In the genomic region with DNA sequence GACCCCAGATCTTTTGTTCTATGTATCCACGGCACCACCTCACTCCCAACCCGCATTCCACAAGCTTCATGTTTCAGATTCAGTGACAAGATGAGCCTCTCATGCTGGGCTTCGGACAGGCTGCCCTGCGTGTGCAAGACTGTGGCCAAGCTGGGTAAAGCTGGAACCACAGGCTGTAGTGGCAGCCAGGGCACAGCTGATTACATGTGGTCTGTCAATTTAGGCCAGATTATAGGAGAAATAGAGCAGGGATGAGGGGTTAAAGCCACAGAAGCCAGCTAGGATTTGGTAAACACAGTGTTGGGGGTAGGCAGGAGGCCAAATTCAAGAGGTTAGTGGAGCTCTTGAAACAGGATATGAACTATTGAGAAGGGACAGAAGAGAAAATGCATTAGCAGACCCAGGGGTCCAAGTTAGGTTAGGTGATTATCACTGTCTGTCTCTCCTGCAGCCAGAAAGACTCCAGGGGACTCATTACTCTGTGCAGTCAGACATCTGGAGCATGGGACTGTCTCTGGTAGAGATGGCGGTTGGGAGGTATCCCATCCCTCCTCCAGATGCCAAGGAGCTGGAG, we compare ENCODE assay signal across 17 cellular contexts. TPM values are rescaled to one million over a fixed set of nuclear protein-coding genes. Genes with fewer than 3 reads are reported as not detected.
DNase-seq lines count a peak whose midpoint lies in the region; ATAC-seq and TF ChIP-seq lines count a peak whose summit lies in the region.
"Had no signal": no experiment of that assay in that cellular context is flagged by ENCODE, and none has a peak within 500 bp of the region (broad histone marks: within the 10 kb centered on the region; RNA-seq: fewer than 3 reads in every experiment).

No MANE protein-coding gene starts in this region.

- peak overlapping the region; percentile 94 for H3K27ac Mint-ChIP-seq in activated naive CD4-positive, alpha-beta T cell treated with anti-CD3 and anti-CD28 coated beads, Interleukin-2, amount 50 U/mL, for 24 hours
- H3K27ac Mint-ChIP-seq in activated naive CD4-positive, alpha-beta T cell treated with anti-CD3 and anti-CD28 coated beads, Interleukin-2, amount 10 ng/mL, durations not matched to agents 7 days and 5 days: no peak overlapping the region
- peak overlapping the region; percentile 50 for H3K27ac Mint-ChIP-seq in central memory CD8-positive, alpha-beta T cell (ENCODE audit: low read depth)
- H3K27ac Mint-ChIP-seq in progenitor cell of endocrine pancreas: peak overlapping the region; percentile 17
- H3K27ac Mint-ChIP-seq: activated naive CD8-positive, alpha-beta T cell had no signal

- DNase-seq in activated naive CD4-positive, alpha-beta T cell treated with anti-CD3 and anti-CD28 coated beads, Interleukin-2, amount 10 ng/mL, durations not matched to agents 7 days and 5 days: no peak
- DNase-seq in NCI-H69 (lab: John Stamatoyannopoulos, UW): peak; percentile 94
- DNase-seq in central memory CD8-positive, alpha-beta T cell (ENCODE audit: low spot score in 2 of 2): no peak
- no peak for DNase-seq in progenitor cell of endocrine pancreas (ENCODE audit: low spot score, unreplicated experiment)
- DNase-seq in activated gamma-delta T cell (lab: John Stamatoyannopoulos, UW): no peak
- DNase-seq in GOT3 (lab: John Stamatoyannopoulos, UW): no peak
- DNase-seq: brain microvascular endothelial cell, head of caudate nucleus, NCI-H1048, NCI-H2107, NCI-H748 treated with DMSO at 0.1 percent for 48 hours, OCI-M1, SHP77, upper lobe of right lung had no signal

- H3K27me3 Mint-ChIP-seq in activated naive CD4-positive, alpha-beta T cell treated with anti-CD3 and anti-CD28 coated beads, Interleukin-2, amount 50 U/mL, for 24 hours: no peaks in the 10 kb centered on the region
- H3K27me3 Mint-ChIP-seq in activated naive CD4-positive, alpha-beta T cell treated with anti-CD3 and anti-CD28 coated beads, Interleukin-2, amount 10 ng/mL, durations not matched to agents 7 days and 5 days: no peaks in the 10 kb centered on the region
- no peaks in the 10 kb centered on the region for H3K27me3 Mint-ChIP-seq in central memory CD8-positive, alpha-beta T cell
- H3K27me3 Mint-ChIP-seq in progenitor cell of endocrine pancreas: no peaks in the 10 kb centered on the region
- H3K27me3 Mint-ChIP-seq: activated naive CD8-positive, alpha-beta T cell had no signal

- H3K4me1 Mint-ChIP-seq in activated naive CD4-positive, alpha-beta T cell treated with anti-CD3 and anti-CD28 coated beads, Interleukin-2, amount 50 U/mL, for 24 hours: no peaks in the 10 kb centered on the region
- peaks cover 4% of the 10 kb centered on the region for H3K4me1 Mint-ChIP-seq in activated naive CD4-positive, alpha-beta T cell treated with anti-CD3 and anti-CD28 coated beads, Interleukin-2, amount 10 ng/mL, durations not matched to agents 7 days and 5 days
- peaks cover 10% of the 10 kb centered on the region for H3K4me1 Mint-ChIP-seq in central memory CD8-positive, alpha-beta T cell
- H3K4me1 Mint-ChIP-seq in progenitor cell of endocrine pancreas (ENCODE audit: low read depth): no peaks in the 10 kb centered on the region

- H3K9me3 Mint-ChIP-seq in activated naive CD4-positive, alpha-beta T cell treated with anti-CD3 and anti-CD28 coated beads, Interleukin-2, amount 50 U/mL, for 24 hours: no peaks in the 10 kb centered on the region
- H3K9me3 Mint-ChIP-seq in activated naive CD4-positive, alpha-beta T cell treated with anti-CD3 and anti-CD28 coated beads, Interleukin-2, amount 10 ng/mL, durations not matched to agents 7 days and 5 days: no peaks in the 10 kb centered on the region
- no peaks in the 10 kb centered on the region for H3K9me3 Mint-ChIP-seq in central memory CD8-positive, alpha-beta T cell
- H3K9me3 Mint-ChIP-seq in progenitor cell of endocrine pancreas (ENCODE audit: low read depth): no peaks in the 10 kb centered on the region

- H3K4me3 Mint-ChIP-seq in activated naive CD4-positive, alpha-beta T cell treated with anti-CD3 and anti-CD28 coated beads, Interleukin-2, amount 50 U/mL, for 24 hours: no peak overlapping the region
- H3K4me3 Mint-ChIP-seq in activated naive CD4-positive, alpha-beta T cell treated with anti-CD3 and anti-CD28 coated beads, Interleukin-2, amount 10 ng/mL, durations not matched to agents 7 days and 5 days: no peak overlapping the region
- H3K4me3 Mint-ChIP-seq in central memory CD8-positive, alpha-beta T cell: no peak overlapping the region
- no peak overlapping the region for H3K4me3 Mint-ChIP-seq in progenitor cell of endocrine pancreas (ENCODE audit: low read depth)
- H3K4me3 Mint-ChIP-seq: activated naive CD8-positive, alpha-beta T cell had no signal

- ATAC-seq in central memory CD8-positive, alpha-beta T cell (replicated peaks; ENCODE audit: extremely low read depth, poor library complexity, severe bottlenecking): no peak
- no peak for ATAC-seq in HG03521 (IDR thresholded peaks at IDR 0.05; ENCODE audit: unreplicated experiment)
- ATAC-seq: upper lobe of right lung had no signal

- TF ChIP-seq CTCF in progenitor cell of endocrine pancreas (IDR thresholded peaks at IDR 0.05; ENCODE audit: unreplicated experiment): no peak

- CTCF ChIA-PET in activated naive CD4-positive, alpha-beta T cell treated with anti-CD3 and anti-CD28 coated beads, Interleukin-2, amount 10 ng/mL, durations not matched to agents 7 days and 5 days (lab: Charles Lee): no interaction called here

- H3K36me3 Mint-ChIP-seq in activated naive CD4-positive, alpha-beta T cell treated with anti-CD3 and anti-CD28 coated beads, Interleukin-2, amount 50 U/mL, for 24 hours: peaks cover 9% of the 10 kb centered on the region
- peaks cover 71% of the 10 kb centered on the region for H3K36me3 Mint-ChIP-seq in activated naive CD4-positive, alpha-beta T cell treated with anti-CD3 and anti-CD28 coated beads, Interleukin-2, amount 10 ng/mL, durations not matched to agents 7 days and 5 days
- H3K36me3 Mint-ChIP-seq in central memory CD8-positive, alpha-beta T cell (ENCODE audit: insufficient read depth): peaks cover 15% of the 10 kb centered on the region
- peaks cover 1% of the 10 kb centered on the region for H3K36me3 Mint-ChIP-seq in progenitor cell of endocrine pancreas (ENCODE audit: insufficient read depth)

RNA-seq across cellular contexts. Expression of a gene that starts 12.9 kb away (rescaled TPM):
- 25.2 and 25.9 TPM in 2 replicates for total RNA-seq in progenitor cell of endocrine pancreas

RNA-seq across cellular contexts. Expression of a gene that starts 20.0 kb away (rescaled TPM):
- 2,572 and 2,630 TPM in 2 replicates for total RNA-seq in progenitor cell of endocrine pancreas

RNA-seq across cellular contexts. Expression of a gene that starts 20.5 kb away (rescaled TPM):
- total RNA-seq in progenitor cell of endocrine pancreas: 22.5 and 23.3 TPM in 2 replicates
